ENCODE assay signal across 16 cellular contexts in the genomic region with DNA sequence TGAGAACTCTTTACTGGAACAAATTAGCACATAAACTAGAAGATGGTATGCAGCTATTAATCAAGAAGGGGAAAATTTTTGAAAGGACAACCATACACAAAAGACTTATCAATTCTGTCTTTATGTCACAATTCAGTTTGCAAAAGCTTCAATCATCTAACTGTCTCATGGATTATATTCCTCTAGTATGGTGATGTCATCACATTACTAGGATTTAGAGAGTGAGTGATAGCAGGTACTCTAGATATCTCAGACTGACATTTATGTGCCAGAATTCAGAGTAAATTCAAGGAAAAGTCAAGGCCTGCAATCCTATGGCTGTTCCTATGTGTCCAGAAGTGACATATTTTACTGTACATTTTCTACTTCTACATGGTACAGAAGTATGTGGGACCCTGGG.
DNase-seq lines count a peak whose midpoint lies in the region; FAIRE-seq and TF ChIP-seq lines count a peak whose summit lies in the region.
"Had no signal": no experiment of that assay in that cellular context is flagged by ENCODE, and none has a peak within 500 bp of the region (broad histone marks: within the 10 kb centered on the region; RNA-seq: fewer than 3 reads in every experiment).

No MANE protein-coding gene starts in this region.

- H3K27ac ChIP-seq in HEK293 (ENCODE audit: extremely low read depth, low read depth, low read length) (no peak overlapping the region), VCaP (peak overlapping the region; percentile 58), neural cell (ENCODE audit: low read length) (peak overlapping the region; percentile 52), tibial nerve (no peak overlapping the region)
- H3K27ac ChIP-seq: GM23248 had no signal

- FAIRE-seq in D721Med (lab: Jason Lieb, UNC): peak; percentile 25
- FAIRE-seq: GM19239, H1 had no signal

- H3K36me3 ChIP-seq in HEK293 (ENCODE audit: control insufficient read depth in 2 of 2, insufficient read depth in 1 of 2, low read length in 2 of 2) (no peaks in the 10 kb centered on the region), neural cell (ENCODE audit: insufficient read depth, low read length) (no peaks in the 10 kb centered on the region), tibial nerve (no peaks in the 10 kb centered on the region)

- H3K4me1 ChIP-seq in HEK293 (ENCODE audit: control insufficient read depth, insufficient read depth, low read length) (peaks cover 25% of the 10 kb centered on the region), tibial nerve (no peaks in the 10 kb centered on the region)

- no peak for TF ChIP-seq CTCF in D721Med (IDR thresholded peaks at IDR 0.05; ENCODE audit: insufficient read depth, missing control alignments)
- TF ChIP-seq CTCF in HEK293 (tag by site-specific recombination; IDR thresholded peaks at IDR 0.05): no peak
- no peak for TF ChIP-seq CTCF in VCaP (conservative IDR thresholded peaks at IDR 0.05)
- TF ChIP-seq CTCF in neural cell (IDR thresholded peaks at IDR 0.05; ENCODE audit: poor library complexity, severe bottlenecking): no peak
- no peak for TF ChIP-seq CTCF in tibial nerve (IDR thresholded peaks at IDR 0.05)

- H3K27me3 ChIP-seq in neural cell (ENCODE audit: insufficient read depth, low read depth, low read length) (no peaks in the 10 kb centered on the region), tibial nerve (no peaks in the 10 kb centered on the region)

- TF ChIP-seq EP300 in neural cell (conservative IDR thresholded peaks at IDR 0.05; ENCODE audit: poor library complexity, severe bottlenecking) (peak; percentile 83), tibial nerve (IDR thresholded peaks at IDR 0.05) (no peak)

- H3K4me3 ChIP-seq in HEK293 (ENCODE audit: low read depth, low read length) (no peak overlapping the region), neural cell (ENCODE audit: low read length) (no peak overlapping the region), tibial nerve (no peak overlapping the region)
- H3K4me3 ChIP-seq: GM23248 had no signal

- TF ChIP-seq POLR2A in tibial nerve (IDR thresholded peaks at IDR 0.05): no peak

- H3K9ac ChIP-seq in neural cell (ENCODE audit: low read length): no peak overlapping the region
- H3K9ac ChIP-seq: GM23248 had no signal

- DNase-seq in D721Med (ENCODE audit: insufficient read length, low spot score) (no peak), tibial nerve (ENCODE audit: low spot score in 2 of 2) (no peak), GDM1 (lab: John Stamatoyannopoulos, UW) (no peak)
- DNase-seq: C1 segment of cervical spinal cord; Calu3; CD4-positive, alpha-beta memory T cell; COR-L47; DMS153; DMS79 treated with DMSO at 0.1 percent for 48 hours; GM23248; H7 had no signal

- no peaks in the 10 kb centered on the region for H4K20me1 ChIP-seq in neural cell (ENCODE audit: insufficient read depth)

- H2AFZ ChIP-seq in neural cell (ENCODE audit: low read depth, low read length): no peak overlapping the region
- H2AFZ ChIP-seq: GM23248 had no signal

- H3K4me2 ChIP-seq in neural cell (ENCODE audit: low read length): no peak overlapping the region

- TF ChIP-seq RAD21 in neural cell (conservative IDR thresholded peaks at IDR 0.05): no peak

- POLR2A ChIA-PET in HEK293 (lab: Yijun Ruan, JAX): no interaction called here

- H3K79me2 ChIP-seq in neural cell (replicated peaks; ENCODE audit: insufficient read depth, low read length): no peaks in the 10 kb centered on the region

- no peaks in the 10 kb centered on the region for H3K9me2 ChIP-seq in neural cell (ENCODE audit: insufficient read depth, low read length)

- H3K9me3 ChIP-seq in HEK293 (ENCODE audit: control insufficient read depth, insufficient read depth, low read depth, low read length) (no peaks in the 10 kb centered on the region), neural cell (ENCODE audit: low read length) (no peaks in the 10 kb centered on the region), tibial nerve (no peaks in the 10 kb centered on the region)

- H3F3A ChIP-seq in neural cell (ENCODE audit: insufficient read depth, low read length, poor library complexity, severe bottlenecking): no peaks in the 10 kb centered on the region

- CTCF ChIA-PET in HEK293 (lab: Yijun Ruan, JAX): no interaction called here

TF ChIP-seq in HEK293, 187 proteins besides CTCF, POLR2A, EP300 and RAD21:
- TF ChIP-seq ZNF473 (tag by site-specific recombination; IDR thresholded peaks at IDR 0.05) (no peak), ZNF600 (tag by site-specific recombination; IDR thresholded peaks at IDR 0.05) (no peak), ZNF311 (tag by site-specific recombination; IDR thresholded peaks at IDR 0.05; ENCODE audit: borderline replicate concordance) (no peak)
- TF ChIP-seq, protein P1, sequence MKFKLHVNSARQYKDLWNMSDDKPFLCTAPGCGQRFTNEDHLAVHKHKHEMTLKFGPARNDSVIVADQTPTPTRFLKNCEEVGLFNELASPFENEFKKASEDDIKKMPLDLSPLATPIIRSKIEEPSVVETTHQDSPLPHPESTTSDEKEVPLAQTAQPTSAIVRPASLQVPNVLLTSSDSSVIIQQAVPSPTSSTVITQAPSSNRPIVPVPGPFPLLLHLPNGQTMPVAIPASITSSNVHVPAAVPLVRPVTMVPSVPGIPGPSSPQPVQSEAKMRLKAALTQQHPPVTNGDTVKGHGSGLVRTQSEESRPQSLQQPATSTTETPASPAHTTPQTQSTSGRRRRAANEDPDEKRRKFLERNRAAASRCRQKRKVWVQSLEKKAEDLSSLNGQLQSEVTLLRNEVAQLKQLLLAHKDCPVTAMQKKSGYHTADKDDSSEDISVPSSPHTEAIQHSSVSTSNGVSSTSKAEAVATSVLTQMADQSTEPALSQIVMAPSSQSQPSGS (tag by site-specific recombination; IDR thresholded peaks at IDR 0.05; ENCODE audit: low read depth): peak; percentile 93

TF ChIP-seq in neural cell, 6 proteins besides CTCF, POLR2A, EP300 and RAD21:
- TF ChIP-seq TAF1 (IDR thresholded peaks at IDR 0.05; ENCODE audit: low read depth) (no peak), SMC3 (conservative IDR thresholded peaks at IDR 0.05; ENCODE audit: poor library complexity) (no peak), MXI1 (conservative IDR thresholded peaks at IDR 0.05; ENCODE audit: poor library complexity, severe bottlenecking) (no peak), POLR2AphosphoS5 (IDR thresholded peaks at IDR 0.05) (no peak), EZH2 (IDR thresholded peaks at IDR 0.05; ENCODE audit: borderline replicate concordance, insufficient read depth, low read length, poor library complexity, severe bottlenecking) (no peak)
- TF ChIP-seq, protein P2, sequence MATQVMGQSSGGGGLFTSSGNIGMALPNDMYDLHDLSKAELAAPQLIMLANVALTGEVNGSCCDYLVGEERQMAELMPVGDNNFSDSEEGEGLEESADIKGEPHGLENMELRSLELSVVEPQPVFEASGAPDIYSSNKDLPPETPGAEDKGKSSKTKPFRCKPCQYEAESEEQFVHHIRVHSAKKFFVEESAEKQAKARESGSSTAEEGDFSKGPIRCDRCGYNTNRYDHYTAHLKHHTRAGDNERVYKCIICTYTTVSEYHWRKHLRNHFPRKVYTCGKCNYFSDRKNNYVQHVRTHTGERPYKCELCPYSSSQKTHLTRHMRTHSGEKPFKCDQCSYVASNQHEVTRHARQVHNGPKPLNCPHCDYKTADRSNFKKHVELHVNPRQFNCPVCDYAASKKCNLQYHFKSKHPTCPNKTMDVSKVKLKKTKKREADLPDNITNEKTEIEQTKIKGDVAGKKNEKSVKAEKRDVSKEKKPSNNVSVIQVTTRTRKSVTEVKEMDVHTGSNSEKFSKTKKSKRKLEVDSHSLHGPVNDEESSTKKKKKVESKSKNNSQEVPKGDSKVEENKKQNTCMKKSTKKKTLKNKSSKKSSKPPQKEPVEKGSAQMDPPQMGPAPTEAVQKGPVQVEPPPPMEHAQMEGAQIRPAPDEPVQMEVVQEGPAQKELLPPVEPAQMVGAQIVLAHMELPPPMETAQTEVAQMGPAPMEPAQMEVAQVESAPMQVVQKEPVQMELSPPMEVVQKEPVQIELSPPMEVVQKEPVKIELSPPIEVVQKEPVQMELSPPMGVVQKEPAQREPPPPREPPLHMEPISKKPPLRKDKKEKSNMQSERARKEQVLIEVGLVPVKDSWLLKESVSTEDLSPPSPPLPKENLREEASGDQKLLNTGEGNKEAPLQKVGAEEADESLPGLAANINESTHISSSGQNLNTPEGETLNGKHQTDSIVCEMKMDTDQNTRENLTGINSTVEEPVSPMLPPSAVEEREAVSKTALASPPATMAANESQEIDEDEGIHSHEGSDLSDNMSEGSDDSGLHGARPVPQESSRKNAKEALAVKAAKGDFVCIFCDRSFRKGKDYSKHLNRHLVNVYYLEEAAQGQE (IDR thresholded peaks at IDR 0.05; ENCODE audit: borderline replicate concordance): no peak

Comparison
In these comparisons a context has a peak if more than half of its experiments do, and no peak if none do; other contexts are left out.
1. H3K27ac ChIP-seq: peak in VCaP (single experiment) and neural cell (single experiment); none in HEK293 (single experiment) and tibial nerve (0 of 4).